Comparison of ENCODE assay signal across 8 cellular contexts in the genomic region with DNA sequence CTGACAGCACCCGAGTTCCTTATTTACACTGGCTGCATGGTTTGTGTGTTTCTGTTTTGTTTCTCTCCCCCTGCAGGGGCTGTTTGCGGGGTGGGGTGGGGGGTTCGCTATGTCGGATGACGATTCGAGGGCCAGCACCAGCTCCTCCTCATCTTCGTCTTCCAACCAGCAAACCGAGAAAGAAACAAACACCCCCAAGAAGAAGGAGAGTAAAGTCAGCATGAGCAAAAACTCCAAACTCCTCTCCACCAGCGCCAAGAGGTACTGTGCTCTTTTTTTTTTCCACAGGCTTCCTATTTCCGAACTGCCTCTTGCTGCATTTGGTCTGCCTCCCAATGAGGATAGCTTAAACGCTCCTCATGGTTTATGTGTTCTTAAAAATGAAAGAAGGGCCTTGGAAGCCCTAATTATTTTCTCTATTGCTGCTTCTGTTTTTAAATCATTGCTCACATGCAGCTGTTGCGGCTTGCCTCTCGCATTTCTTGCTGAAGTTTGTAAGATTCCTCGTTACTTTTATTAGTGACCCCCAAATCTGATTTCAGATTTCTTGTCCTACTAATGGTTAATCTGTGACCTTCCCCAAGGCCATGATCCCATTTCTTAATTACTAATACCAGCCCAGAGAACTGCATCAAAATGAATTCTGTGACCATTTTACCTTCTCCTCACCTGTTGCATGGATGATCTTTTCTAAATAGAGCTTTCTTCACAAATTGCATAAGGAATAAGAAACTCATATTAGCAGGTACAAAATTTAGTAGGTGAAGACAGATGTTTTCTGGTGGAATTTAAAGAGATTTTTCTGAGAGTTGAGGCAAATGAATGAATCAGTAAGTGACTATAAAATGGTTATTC. TPM values are rescaled to one million over a fixed set of nuclear protein-coding genes. Genes with fewer than 3 reads are reported as not detected.
DNase-seq lines count a peak whose midpoint lies in the region; TF ChIP-seq lines count a peak whose summit lies in the region.

No MANE protein-coding gene starts in this region.

- TF ChIP-seq CTCF in NB4 (IDR thresholded peaks at IDR 0.05; ENCODE audit: low read depth, low read length) (no peak), breast epithelium (IDR thresholded peaks at IDR 0.05) (no peak)

- H3K9me3 ChIP-seq in breast epithelium: no peaks in the 10 kb centered on the region

- DNase-seq in NCI-H1417 (lab: John Stamatoyannopoulos, UW) (peak in 2 of 3 experiments; percentile 7 to 57), NCI-H1417 treated with DMSO at 0.1 percent for 48 hours (lab: John Stamatoyannopoulos, UW) (no peak), NB4 (ENCODE audit: low read depth) (peak; percentile 60), breast epithelium (ENCODE audit: low spot score in 2 of 2) (no peak), left kidney (ENCODE audit: low read depth, low spot score) (peak; percentile 62), substantia nigra (lab: John Stamatoyannopoulos, UW) (peak in 7 of 49 donors; percentile 39 to 73 (median 56)), cerebellum (ENCODE audit: low spot score) (no peak), DMS79 treated with DMSO at 0.1 percent for 48 hours (lab: John Stamatoyannopoulos, UW) (no peak)

- intact Hi-C loops in breast epithelium (cut with DNase I; ENCODE audit: low total_unique reads): no loop called here

- no peaks in the 10 kb centered on the region for H3K27me3 ChIP-seq in breast epithelium

- no peaks in the 10 kb centered on the region for H3K4me1 ChIP-seq in breast epithelium

- H3K36me3 ChIP-seq in breast epithelium: no peaks in the 10 kb centered on the region

- H3K4me3 ChIP-seq in NB4 (ENCODE audit: low read depth, low read length) (peak overlapping the region; percentile 62), breast epithelium (peak overlapping the region; percentile 86 to 98 (median 97))

- TF ChIP-seq POLR2A in NB4 (IDR thresholded peaks at IDR 0.05; ENCODE audit: extremely low read depth, insufficient read length) (no peak), breast epithelium (IDR thresholded peaks at IDR 0.05) (no peak)

- H3K27ac ChIP-seq in breast epithelium (peak overlapping the region; percentile 94 to 95), substantia nigra (ENCODE audit: low read depth, low read length, poor library complexity, severe bottlenecking) (peak overlapping the region; percentile 90)

RNA-seq across cellular contexts. Expression of gene UBE2E1, which starts 1.6 kb away (rescaled TPM):
- total RNA-seq in breast epithelium (100 to 1,000 TPM in 2 of 3 donors, 10 to 100 TPM in 1; 86.4 to 127 (median 111) TPM), cerebellum (76.2 TPM)

Comparison
In these comparisons a context has a peak if more than half of its experiments do, and no peak if none do; other contexts are left out.
1. DNase-seq: peak in NCI-H1417 (2 of 3), NB4 (single experiment) and left kidney (single experiment); none in NCI-H1417 treated with DMSO at 0.1 percent for 48 hours (single experiment), breast epithelium (0 of 2), cerebellum (single experiment) and DMS79 treated with DMSO at 0.1 percent for 48 hours (single experiment).